1 cellular context compared by ENCODE assay signal in the genomic region with DNA sequence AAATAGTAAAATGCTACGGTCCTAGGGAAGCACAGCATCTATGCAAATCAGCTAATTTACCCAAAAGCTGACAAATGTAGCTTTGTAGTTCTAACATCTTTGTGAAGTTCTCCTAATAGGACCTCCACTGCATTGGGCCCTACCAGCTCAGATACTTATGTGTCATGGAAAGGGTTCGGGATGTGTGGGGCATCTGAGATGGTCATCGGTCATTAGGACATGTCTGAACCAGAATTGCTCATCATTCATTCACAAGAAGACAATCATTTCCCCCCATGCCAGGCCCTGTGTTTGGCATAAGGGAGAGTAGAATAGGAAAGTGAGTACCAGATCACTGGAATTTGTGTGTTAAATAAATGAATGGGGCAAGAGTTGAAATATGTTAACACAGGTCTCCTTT.
TF ChIP-seq lines count a peak whose summit lies in the region.

No MANE protein-coding gene starts in this region.

TF ChIP-seq in H1, 55 proteins besides CTCF, POLR2A, EP300 and RAD21:
- TF ChIP-seq, protein P1, sequence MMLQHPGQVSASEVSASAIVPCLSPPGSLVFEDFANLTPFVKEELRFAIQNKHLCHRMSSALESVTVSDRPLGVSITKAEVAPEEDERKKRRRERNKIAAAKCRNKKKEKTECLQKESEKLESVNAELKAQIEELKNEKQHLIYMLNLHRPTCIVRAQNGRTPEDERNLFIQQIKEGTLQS (IDR thresholded peaks at IDR 0.05; ENCODE audit: insufficient read depth, low read depth, low read length) = no peak
- TF ChIP-seq CBX5 (IDR thresholded peaks at IDR 0.05; ENCODE audit: low read depth, low read length) (no peak), TBP (IDR thresholded peaks at IDR 0.05; ENCODE audit: low read depth, low read length) (no peak), ATF2 (IDR thresholded peaks at IDR 0.05; ENCODE audit: low read length) (no peak), EZH2 (IDR thresholded peaks at IDR 0.05; ENCODE audit: low read depth, low read length, severe bottlenecking) (no peak), SAP30 (IDR thresholded peaks at IDR 0.05; ENCODE audit: insufficient read depth, insufficient replicate concordance, low read length) (no peak), BCL11A (IDR thresholded peaks at IDR 0.05; ENCODE audit: low read depth in 2 of 2, low read length in 2 of 2) (no peak), TAF7 (optimal IDR thresholded peaks at IDR 0.05; ENCODE audit: borderline replicate concordance, low read depth, low read length) (no peak), SRF (IDR thresholded peaks at IDR 0.05; ENCODE audit: low read depth, low read length) (no peak), GABPA (IDR thresholded peaks at IDR 0.05; ENCODE audit: borderline replicate concordance, insufficient read depth, low read length) (no peak), GTF2F1 (IDR thresholded peaks at IDR 0.05; ENCODE audit: borderline replicate concordance, low read depth, low read length) (no peak), MAX (IDR thresholded peaks at IDR 0.05) (no peak), CHD1 (IDR thresholded peaks at IDR 0.05; ENCODE audit: low read depth, low read length) (no peak), SIRT6 (IDR thresholded peaks at IDR 0.05; ENCODE audit: low read length) (no peak), CEBPB (IDR thresholded peaks at IDR 0.05; ENCODE audit: low read depth, low read length) (no peak), ASH2L (IDR thresholded peaks at IDR 0.05; ENCODE audit: low read length) (no peak), CBX8 (IDR thresholded peaks at IDR 0.05; ENCODE audit: borderline replicate concordance, low read depth, low read length) (no peak)
- TF ChIP-seq, protein P2, sequence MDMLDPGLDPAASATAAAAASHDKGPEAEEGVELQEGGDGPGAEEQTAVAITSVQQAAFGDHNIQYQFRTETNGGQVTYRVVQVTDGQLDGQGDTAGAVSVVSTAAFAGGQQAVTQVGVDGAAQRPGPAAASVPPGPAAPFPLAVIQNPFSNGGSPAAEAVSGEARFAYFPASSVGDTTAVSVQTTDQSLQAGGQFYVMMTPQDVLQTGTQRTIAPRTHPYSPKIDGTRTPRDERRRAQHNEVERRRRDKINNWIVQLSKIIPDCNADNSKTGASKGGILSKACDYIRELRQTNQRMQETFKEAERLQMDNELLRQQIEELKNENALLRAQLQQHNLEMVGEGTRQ (IDR thresholded peaks at IDR 0.05; ENCODE audit: low read length) = no peak
